ENCODE assay signal across 22 cellular contexts in the genomic region with DNA sequence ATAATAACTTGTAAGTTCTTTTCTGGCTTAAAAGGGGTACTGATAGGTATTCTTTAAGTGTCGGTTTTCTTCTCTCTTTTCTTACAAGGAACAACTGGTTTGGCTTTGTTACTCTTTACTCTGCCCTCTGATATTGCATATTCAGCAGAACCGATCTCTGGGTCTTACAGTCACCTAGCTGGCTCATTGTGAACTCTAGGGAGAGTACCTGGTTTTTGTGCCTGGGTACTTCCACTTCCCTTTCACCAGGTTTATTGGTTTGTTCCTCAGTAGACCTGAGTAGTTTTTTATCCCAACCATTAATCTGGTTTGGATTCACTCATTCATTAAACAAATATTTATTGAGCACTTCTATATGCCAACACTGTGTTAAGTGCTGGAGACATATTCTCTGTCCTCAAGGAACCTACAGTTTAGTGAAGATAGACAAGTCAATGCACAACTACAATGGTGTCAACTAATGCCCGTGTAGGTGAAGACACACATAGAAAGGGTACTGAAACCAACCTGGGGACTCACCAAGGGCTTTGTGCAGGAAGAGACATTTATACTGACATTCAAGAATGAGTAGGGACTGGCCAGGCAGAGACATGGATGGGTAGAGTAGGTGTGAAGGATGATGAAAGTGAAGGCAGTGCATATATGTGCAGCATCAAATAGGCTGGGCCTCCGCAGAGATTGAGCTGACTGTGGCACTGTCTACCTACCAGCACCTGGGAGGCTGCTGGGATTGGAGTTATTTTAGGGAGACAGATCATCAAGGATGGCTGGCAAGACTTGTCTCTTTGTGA.
"Had no signal": no experiment of that assay in that cellular context is flagged by ENCODE, and none has a peak within 500 bp of the region (broad histone marks: within the 10 kb centered on the region; RNA-seq: fewer than 3 reads in every experiment).

No MANE protein-coding gene starts in this region.

- H3K27me3 ChIP-seq: heart right ventricle, hepatocyte, ovary, right atrium auricular region, sigmoid colon, spleen, stomach, testis, thyroid gland, transverse colon, upper lobe of right lung had no signal

- H3K79me2 ChIP-seq: hepatocyte had no signal

- H3K36me3 ChIP-seq: heart right ventricle, left ventricle myocardium inferior, ovary, right atrium auricular region, sigmoid colon, spleen, stomach, thyroid gland, transverse colon, upper lobe of right lung had no signal

- FAIRE-seq: small intestine, urothelium cell line had no signal

- DNase-seq: heart right ventricle; islet precursor cell; left ventricle myocardium inferior; mesendoderm; naive B cell; ovary; sigmoid colon; small intestine; spleen; stimulated activated CD4-positive, alpha-beta T cell treated with anti-CD3 and anti-CD28 coated beads, Interleukin-4, amount 100 ng/mL, for 24 hours; stimulated activated naive CD8-positive, alpha-beta T cell treated with anti-CD3 and anti-CD28 coated beads, Interleukin-15, Interleukin-2, amounts not matched to agents 100 U/mL and 50 U/mL, for 24 hours; stomach; testis; thyroid gland; transverse colon; upper lobe of right lung had no signal

- H3K4me2 ChIP-seq: hepatocyte had no signal

- H3K4me1 ChIP-seq: spleen, thyroid gland, transverse colon, upper lobe of right lung had no signal

- ATAC-seq: heart right ventricle; natural killer cell treated with Interleukin-12 subunit alpha and Interleukin-12 subunit beta and Interleukin-15 and Interleukin-18, amount 100 ng/mL, for 72 hours; stimulated activated effector memory CD8-positive, alpha-beta T cell treated with anti-CD3 and anti-CD28 coated beads, Interleukin-12 subunit alpha, Interleukin-12 subunit beta, amount 100 ng/mL, for 72 hours; stimulated activated naive CD8-positive, alpha-beta T cell treated with anti-CD3 and anti-CD28 coated beads, Interleukin-15, Interleukin-2, amounts not matched to agents 100 U/mL and 50 U/mL, for 24 hours; upper lobe of right lung had no signal

- H3K9me3 ChIP-seq: ovary, right atrium auricular region, testis, thyroid gland, transverse colon, upper lobe of right lung had no signal

- H3K27ac ChIP-seq: hepatocyte, ovary, spleen, thyroid gland, transverse colon, upper lobe of right lung had no signal

- H3K4me3 ChIP-seq: heart right ventricle, hepatocyte, left ventricle myocardium inferior, lung, ovary, right atrium auricular region, sigmoid colon, spleen, stomach, testis, thyroid gland, transverse colon, upper lobe of right lung had no signal

- H2AFZ ChIP-seq: hepatocyte had no signal
